12 cellular contexts compared by ENCODE assay signal in genomic region chr10:99930731-99931550, GRCh38.
DNase-seq lines count a peak whose midpoint lies in the region; ATAC-seq and TF ChIP-seq lines count a peak whose summit lies in the region.
"Had no signal": no experiment of that assay in that cellular context is flagged by ENCODE, and none has a peak within 500 bp of the region (broad histone marks: within the 10 kb centered on the region; RNA-seq: fewer than 3 reads in every experiment).

No MANE protein-coding gene starts in this region.

- intact Hi-C loops in Right ventricle myocardium superior (cut with DNase I): no loop called here
- intact Hi-C loops in mammary epithelial cell (cut with micrococcal nuclease): no loop called here
- intact Hi-C loops in vagina (cut with DNase I): no loop called here

- DNase-seq in cardiac muscle cell (ENCODE audit: low read depth in 1 of 2, low spot score in 1 of 2) (no peak), Right ventricle myocardium superior (no peak), mammary epithelial cell (peak; percentile 89), lung (ENCODE audit: low spot score) (peak; percentile 79), vagina (ENCODE audit: extremely low spot score in 2 of 2) (no peak)
- no peak for DNase-seq in effector memory CD8-positive, alpha-beta T cell
- DNase-seq in stimulated activated CD4-positive, alpha-beta T cell treated with anti-CD3 and anti-CD28 coated beads, Interleukin-15, amount 100 ng/mL, for 24 hours: no peak
- DNase-seq: naive B cell, T-cell had no signal

- H3K36me3 ChIP-seq in cardiac muscle cell (no peaks in the 10 kb centered on the region), mammary epithelial cell (ENCODE audit: insufficient read depth, low read length) (no peaks in the 10 kb centered on the region), lung (ENCODE audit: control insufficient read depth in 2 of 2, insufficient read depth in 2 of 2, low read length in 2 of 2) (no peaks in the 10 kb centered on the region), vagina (peaks cover 0 to 3% of the 10 kb centered on the region in 2 donors)
- H3K36me3 ChIP-seq: BLaER1 had no signal

- no peaks in the 10 kb centered on the region for H3K27me3 ChIP-seq in cardiac muscle cell
- no peaks in the 10 kb centered on the region for H3K27me3 ChIP-seq in mammary epithelial cell (ENCODE audit: insufficient read depth, low read length)
- H3K27me3 ChIP-seq in lung (ENCODE audit: control insufficient read depth, insufficient read depth): no peaks in the 10 kb centered on the region
- no peaks in the 10 kb centered on the region for H3K27me3 ChIP-seq in vagina
- H3K27me3 ChIP-seq: BLaER1 had no signal

- 24% methylated on average over 9 of the region's 9 CpGs for WGBS in mammary epithelial cell (ENCODE audit: low coverage, missing lambda C conversion rate)
- WGBS in lung, 2 donors: 65 to 82% methylated on average over 9 of the region's 9 CpGs

- H3K36me3 Mint-ChIP-seq in effector memory CD8-positive, alpha-beta T cell (ENCODE audit: insufficient read depth): peaks cover 3% of the 10 kb centered on the region

- TF ChIP-seq CTCF in cardiac muscle cell (IDR thresholded peaks at IDR 0.05; ENCODE audit: low read depth, low read length) (no peak), mammary epithelial cell (conservative IDR thresholded peaks at IDR 0.05 in 1 of 2, IDR thresholded peaks at IDR 0.05 in 1 of 2; ENCODE audit: extremely low read depth in 1 of 2, insufficient read depth in 1 of 2, low read depth in 1 of 2, low read length in 2 of 2) (no peak), lung (IDR thresholded peaks at IDR 0.05; ENCODE audit: control extremely low read depth, extremely low read depth) (no peak), vagina (IDR thresholded peaks at IDR 0.05) (no peak)

- H2AFZ ChIP-seq in mammary epithelial cell (ENCODE audit: low read depth, low read length): no peak overlapping the region

- H3K79me2 ChIP-seq in mammary epithelial cell (ENCODE audit: insufficient read depth, low read length): peaks cover 65% of the 10 kb centered on the region

- H3K27ac Mint-ChIP-seq in effector memory CD8-positive, alpha-beta T cell: no peak overlapping the region
- H3K27ac Mint-ChIP-seq: activated T-helper 1 cell treated with anti-CD3 and anti-CD28 coated beads, Interleukin-12 subunit alpha, Interleukin-12 subunit beta, Interleukin-2, Interleukin-4 antibody, amounts not matched to agents 30 ng/mL and 10 ng/mL and 1 ng/mL, durations not matched to agents 14 hours and 24 hours and 36 hours had no signal

- no TSS peak for BruUV-seq in mammary epithelial cell (replicated peaks; lab: Mats Ljungman, UMichigan)

- H3K4me3 ChIP-seq in cardiac muscle cell (no peak overlapping the region), mammary epithelial cell (replicated peaks in 1 of 3; ENCODE audit: insufficient read depth in 1 of 3, low read depth in 2 of 3, low read length in 3 of 3) (peak overlapping the region in 1 of 3 experiments; percentile 4), lung (peak overlapping the region; percentile 15), vagina (no peak overlapping the region)
- H3K4me3 ChIP-seq: BLaER1 had no signal

- H4K20me1 ChIP-seq in mammary epithelial cell (ENCODE audit: insufficient read depth, low read length): no peaks in the 10 kb centered on the region
- H4K20me1 ChIP-seq: BLaER1 had no signal

- H3K4me2 ChIP-seq in mammary epithelial cell (ENCODE audit: insufficient read depth, low read depth, low read length): peak overlapping the region; percentile 58
- H3K4me2 ChIP-seq: BLaER1 had no signal

- dilution Hi-C loops in mammary epithelial cell (cut with HindIII; ENCODE audit: low sequenced_read_pairs): no loop called here

- H3K27ac ChIP-seq in cardiac muscle cell (peak overlapping the region; percentile 47), mammary epithelial cell (ENCODE audit: insufficient read depth, low read depth, low read length) (peak overlapping the region; percentile 57), lung (ENCODE audit: low read depth in 1 of 2, low read length in 1 of 2) (peak overlapping the region in 1 of 2 donors; percentile 64), vagina (peak overlapping the region; percentile 48)
- H3K27ac ChIP-seq: BLaER1 had no signal

- no peak for ATAC-seq in Right ventricle myocardium superior (ENCODE audit: poor library complexity)
- ATAC-seq in lung (ENCODE audit: insufficient read depth, low FRiP score): peak; percentile 51
- no peak for ATAC-seq in effector memory CD8-positive, alpha-beta T cell (replicated peaks)
- ATAC-seq in GM21529 (IDR thresholded peaks at IDR 0.05; ENCODE audit: unreplicated experiment): no peak

- CTCF ChIA-PET in mammary epithelial cell (lab: Charles Lee; ENCODE audit: low non-redundant PET): interaction anchor here (0.6 kb wide), 1 partner anchor 1437 kb away, joined by 4 read pairs; no protein-coding TSS in a partner anchor

- peaks cover 27% of the 10 kb centered on the region for H3K4me1 ChIP-seq in cardiac muscle cell (ENCODE audit: low read depth)
- peaks cover 52% of the 10 kb centered on the region for H3K4me1 ChIP-seq in mammary epithelial cell (ENCODE audit: insufficient read depth, low read length)
- peaks cover 15 to 18% of the 10 kb centered on the region in 2 donors for H3K4me1 ChIP-seq in lung (ENCODE audit: control insufficient read depth in 2 of 2, insufficient read depth in 2 of 2, low read length in 2 of 2)
- peaks cover 53% of the 10 kb centered on the region for H3K4me1 ChIP-seq in vagina

- H3K9ac ChIP-seq in mammary epithelial cell (ENCODE audit: insufficient read depth, low read length): peak overlapping the region; percentile 23
- H3K9ac ChIP-seq: BLaER1 had no signal

- H3K4me1 Mint-ChIP-seq in effector memory CD8-positive, alpha-beta T cell (ENCODE audit: low read depth in 2 of 2): peaks cover 3% of the 10 kb centered on the region in 2 donors

- in situ Hi-C loops in mammary epithelial cell (cut with MboI; ENCODE audit: low sequenced_read_pairs in 2 of 2): no loop called here

- TF ChIP-seq POLR2A in vagina (IDR thresholded peaks at IDR 0.05): no peak

- H3K9me3 Mint-ChIP-seq in effector memory CD8-positive, alpha-beta T cell: no peaks in the 10 kb centered on the region
- H3K9me3 Mint-ChIP-seq: activated T-helper 1 cell treated with anti-CD3 and anti-CD28 coated beads, Interleukin-12 subunit alpha, Interleukin-12 subunit beta, Interleukin-2, Interleukin-4 antibody, amounts not matched to agents 30 ng/mL and 10 ng/mL and 1 ng/mL, durations not matched to agents 14 hours and 24 hours and 36 hours; naive B cell; T-cell had no signal

- no peaks in the 10 kb centered on the region for H3K27me3 Mint-ChIP-seq in effector memory CD8-positive, alpha-beta T cell
- H3K27me3 Mint-ChIP-seq: naive B cell, T-cell had no signal

- H3K4me3 Mint-ChIP-seq in effector memory CD8-positive, alpha-beta T cell: no peak overlapping the region
- H3K4me3 Mint-ChIP-seq: activated T-helper 1 cell treated with anti-CD3 and anti-CD28 coated beads, Interleukin-12 subunit alpha, Interleukin-12 subunit beta, Interleukin-2, Interleukin-4 antibody, amounts not matched to agents 30 ng/mL and 10 ng/mL and 1 ng/mL, durations not matched to agents 14 hours and 24 hours and 36 hours; naive B cell; T-cell had no signal

- H3K9me3 ChIP-seq in cardiac muscle cell (ENCODE audit: low read depth) (no peaks in the 10 kb centered on the region), mammary epithelial cell (replicated peaks; ENCODE audit: insufficient read depth, low read length) (no peaks in the 10 kb centered on the region), lung (ENCODE audit: control insufficient read depth in 2 of 2, insufficient read depth in 1 of 2, low read length in 1 of 2) (no peaks in the 10 kb centered on the region), vagina (no peaks in the 10 kb centered on the region)
- H3K9me3 ChIP-seq: BLaER1 had no signal

Comparison
In these comparisons a context has a peak if more than half of its experiments do, and no peak if none do; other contexts are left out.
1. DNase-seq: peak in mammary epithelial cell (single experiment) and lung (single experiment); none in cardiac muscle cell (0 of 2), Right ventricle myocardium superior (single experiment), vagina (0 of 2), effector memory CD8-positive, alpha-beta T cell (0 of 3) and stimulated activated CD4-positive, alpha-beta T cell treated with anti-CD3 and anti-CD28 coated beads, Interleukin-15, amount 100 ng/mL, for 24 hours (single experiment).